In genomic region chr7:12623885-12624498, GRCh38 we compare ENCODE assay signal across 8 cellular contexts. TPM values are rescaled to one million over a fixed set of nuclear protein-coding genes. Genes with fewer than 3 reads are reported as not detected.
A peak's percentile ranks its signal among the peaks of the same experiment; 100 is the strongest.
DNase-seq lines count a peak whose midpoint lies in the region; ATAC-seq and TF ChIP-seq lines count a peak whose summit lies in the region.

No MANE protein-coding gene starts in this region.

- H3K4me3 ChIP-seq in vagina = no peak overlapping the region

- peaks cover 4% of the 10 kb centered on the region for H3K27me3 Mint-ChIP-seq in glutamatergic neuron (ENCODE audit: unreplicated experiment)

- no peak overlapping the region for H3K27ac ChIP-seq in RWPE1
- H3K27ac ChIP-seq in vagina = no peak overlapping the region

- intact Hi-C loops in vagina (cut with DNase I) = no loop called here

- H3K4me1 ChIP-seq in vagina = no peaks in the 10 kb centered on the region

- POLR2A ChIA-PET in RWPE1 (lab: Yijun Ruan, JAX; ENCODE audit: low non-redundant PET) = no interaction called here

- peak; percentile 36 for DNase-seq in NCI-H82 (lab: John Stamatoyannopoulos, UW)
- DNase-seq in NCI-H82 treated with DMSO at 0.1 percent for 48 hours (lab: John Stamatoyannopoulos, UW; ENCODE audit: unreplicated experiment) = no peak
- peak; percentile 26 for DNase-seq in RWPE1 (ENCODE audit: low spot score)
- DNase-seq in glutamatergic neuron = no peak
- DNase-seq in vagina (ENCODE audit: extremely low spot score in 2 of 2) = no peak
- no peak for DNase-seq in mesenteric fat pad (ENCODE audit: low spot score)
- no peak for DNase-seq in stimulated activated CD4-positive, alpha-beta T cell treated with anti-CD3 and anti-CD28 coated beads, Interleukin-2, amount 100 ng/mL, for 24 hours

- no peak overlapping the region for H3K27ac Mint-ChIP-seq in glutamatergic neuron (ENCODE audit: unreplicated experiment)

- peaks cover 10% of the 10 kb centered on the region for H3K4me1 Mint-ChIP-seq in glutamatergic neuron (ENCODE audit: low read depth, unreplicated experiment)

- H3K36me3 Mint-ChIP-seq in glutamatergic neuron (ENCODE audit: unreplicated experiment) = no peaks in the 10 kb centered on the region

- CTCF ChIA-PET in RWPE1 (lab: Yijun Ruan, JAX) = interaction anchor here (0.5 to 2.1 kb wide), 10 partner anchors 11 to 836 kb away, joined by 3 to 31 read pairs (median 3); no protein-coding TSS in a partner anchor

- H3K9me3 Mint-ChIP-seq in glutamatergic neuron (ENCODE audit: unreplicated experiment) = no peaks in the 10 kb centered on the region

- TF ChIP-seq POLR2A in vagina (IDR thresholded peaks at IDR 0.05) = no peak

- no peaks in the 10 kb centered on the region for H3K36me3 ChIP-seq in vagina

- no peaks in the 10 kb centered on the region for H3K9me3 ChIP-seq in vagina

- H3K27me3 ChIP-seq in vagina = no peaks in the 10 kb centered on the region

- peak; percentile 89 for TF ChIP-seq CTCF in RWPE1 (conservative IDR thresholded peaks at IDR 0.05; ENCODE audit: low read depth)
- TF ChIP-seq CTCF in glutamatergic neuron (IDR thresholded peaks at IDR 0.05; ENCODE audit: partially characterized antibody, unreplicated experiment) = peak; percentile 93
- peak in 2 of 3 experiments; percentile 28 to 61 for TF ChIP-seq CTCF in vagina (IDR thresholded peaks at IDR 0.05)

- no peak overlapping the region for H3K4me3 Mint-ChIP-seq in glutamatergic neuron (ENCODE audit: unreplicated experiment)

- ATAC-seq in HG03442 (IDR thresholded peaks at IDR 0.05; ENCODE audit: unreplicated experiment) = peak; percentile 54

RNA-seq across cellular contexts. Expression of gene SCIN, which starts 53.5 kb away (rescaled TPM):
- total RNA-seq in glutamatergic neuron (ENCODE audit: unreplicated experiment) (not detected), vagina (0.74 TPM), mesenteric fat pad (3.9 TPM)

Comparison
In these comparisons a context has a peak if more than half of its experiments do, and no peak if none do; other contexts are left out.
1. DNase-seq: peak in NCI-H82 (single experiment) and RWPE1 (single experiment); none in NCI-H82 treated with DMSO at 0.1 percent for 48 hours (single experiment), glutamatergic neuron (single experiment), vagina (0 of 2), mesenteric fat pad (single experiment) and stimulated activated CD4-positive, alpha-beta T cell treated with anti-CD3 and anti-CD28 coated beads, Interleukin-2, amount 100 ng/mL, for 24 hours (0 of 2).
2. Peak in every context shown above with its lines, with median percentiles within 50 percentile points of each other: CTCF ChIP-seq.